ENCODE assay signal across 17 cellular contexts in genomic region chr15:29840054-29840453, GRCh38. TPM values are rescaled to one million over a fixed set of nuclear protein-coding genes. Genes with fewer than 3 reads are reported as not detected.
DNase-seq lines count a peak whose midpoint lies in the region; ATAC-seq and TF ChIP-seq lines count a peak whose summit lies in the region.
"Had no signal": no experiment of that assay in that cellular context is flagged by ENCODE, and none has a peak within 500 bp of the region (broad histone marks: within the 10 kb centered on the region; RNA-seq: fewer than 3 reads in every experiment).

No MANE protein-coding gene starts in this region.

- peaks cover 62% of the 10 kb centered on the region for H3K4me1 ChIP-seq in left ventricle myocardium inferior
- peaks cover 15% of the 10 kb centered on the region for H3K4me1 ChIP-seq in IMR-90 (ENCODE audit: control insufficient read depth, insufficient read depth, low read length)
- peaks cover 0 to 7% of the 10 kb centered on the region in 2 donors for H3K4me1 ChIP-seq in gastrocnemius medialis
- H3K4me1 ChIP-seq: BE2C had no signal

- 0 out of 2 replicates have a peak overlapping the region, but pooled peaks have one; percentile 44 for H2BK120ac ChIP-seq in IMR-90 (ENCODE audit: low read depth, low read length)

- TF ChIP-seq RAD21 in IMR-90 (IDR thresholded peaks at IDR 0.05; ENCODE audit: low read length): no peak

- H3K27me3 ChIP-seq in left ventricle myocardium inferior (ENCODE audit: low read depth) (no peaks in the 10 kb centered on the region), IMR-90 (ENCODE audit: control insufficient read depth, insufficient read depth, low read length) (no peaks in the 10 kb centered on the region), gastrocnemius medialis (no peaks in the 10 kb centered on the region)
- H3K27me3 ChIP-seq: BE2C had no signal

- H3K9ac ChIP-seq in IMR-90 (ENCODE audit: low read depth, low read length): no peak overlapping the region
- H3K9ac ChIP-seq: GM23248 had no signal

- no peak overlapping the region for H4K5ac ChIP-seq in IMR-90 (ENCODE audit: low read depth, low read length)

- ATAC-seq in left ventricle myocardium superior: no peak
- no peak for ATAC-seq in IMR-90 (ENCODE audit: low read depth)
- peak; percentile 59 for ATAC-seq in left lobe of liver
- no peak for ATAC-seq in gastrocnemius medialis
- no peak for ATAC-seq in HG02571 (IDR thresholded peaks at IDR 0.05; ENCODE audit: unreplicated experiment)

- CTCF ChIA-PET in IMR-90 (lab: Yijun Ruan, JAX): no interaction called here

- no CpG with 5 or more reads among the region's 3 CpGs for WGBS in IMR-90 (ENCODE audit: extremely low coverage in 2 of 2, insufficient read length in 1 of 2), 2 experiments

- TF ChIP-seq CTCF in left ventricle myocardium inferior (IDR thresholded peaks at IDR 0.05; ENCODE audit: borderline replicate concordance) (no peak), IMR-90 (conservative IDR thresholded peaks at IDR 0.05; ENCODE audit: low read depth, low read length) (no peak), gastrocnemius medialis (IDR thresholded peaks at IDR 0.05 in 4 of 5, conservative IDR thresholded peaks at IDR 0.05 in 1 of 5) (no peak)

- H3K9me3 ChIP-seq in left ventricle myocardium inferior (replicated peaks): no peaks in the 10 kb centered on the region
- no peaks in the 10 kb centered on the region for H3K9me3 ChIP-seq in IMR-90 (ENCODE audit: control insufficient read depth, insufficient read depth, low read length)
- H3K9me3 ChIP-seq in gastrocnemius medialis: no peaks in the 10 kb centered on the region
- H3K9me3 ChIP-seq: BE2C had no signal

- H2AFZ ChIP-seq in IMR-90 (replicated peaks; ENCODE audit: low read length, poor library complexity): no peak overlapping the region

- no peak overlapping the region for H3K4ac ChIP-seq in IMR-90 (ENCODE audit: low read depth, low read length)

- no peak overlapping the region for H3K14ac ChIP-seq in IMR-90 (replicated peaks; ENCODE audit: low read depth, low read length)

- no peak overlapping the region for H3K23ac ChIP-seq in IMR-90 (ENCODE audit: low read depth, low read length)

- peaks cover 8% of the 10 kb centered on the region for H3K9me1 ChIP-seq in IMR-90 (ENCODE audit: insufficient read depth, low read length)

- H3K56ac ChIP-seq in IMR-90 (ENCODE audit: extremely low read depth, insufficient read depth, low read length): no peak overlapping the region

- POLR2A ChIA-PET in IMR-90 (lab: Charles Lee; ENCODE audit: unreplicated experiment): no interaction called here

- H2AK5ac ChIP-seq in IMR-90 (ENCODE audit: low read depth, low read length): no peak overlapping the region

- H2BK15ac ChIP-seq in IMR-90 (ENCODE audit: low read depth, low read length): no peak overlapping the region

- no peaks in the 10 kb centered on the region for H4K20me1 ChIP-seq in IMR-90 (ENCODE audit: insufficient read depth, low read length)

- TF ChIP-seq POLR2A in IMR-90 (IDR thresholded peaks at IDR 0.05; ENCODE audit: low read depth, low read length) (no peak), gastrocnemius medialis (IDR thresholded peaks at IDR 0.05) (no peak)

- H4K91ac ChIP-seq in IMR-90 (ENCODE audit: insufficient read depth, low read depth, low read length): no peak overlapping the region

- H2BK5ac ChIP-seq in IMR-90 (ENCODE audit: low read depth, low read length, poor library complexity, severe bottlenecking): no peak overlapping the region

- H3K27ac ChIP-seq in left ventricle myocardium inferior (replicated peaks): peak overlapping the region; percentile 84
- no peak overlapping the region for H3K27ac ChIP-seq in IMR-90 (ENCODE audit: insufficient read depth, low read length)
- H3K27ac ChIP-seq in gastrocnemius medialis: no peak overlapping the region
- H3K27ac ChIP-seq: GM23248, HL-60 had no signal

- H2BK20ac ChIP-seq in IMR-90 (ENCODE audit: low read depth, low read length): no peak overlapping the region

- H3K36me3 ChIP-seq in left ventricle myocardium inferior: no peaks in the 10 kb centered on the region
- no peaks in the 10 kb centered on the region for H3K36me3 ChIP-seq in IMR-90 (ENCODE audit: control insufficient read depth, insufficient read depth, low read length)
- no peaks in the 10 kb centered on the region for H3K36me3 ChIP-seq in gastrocnemius medialis
- H3K36me3 ChIP-seq: BE2C had no signal

- H3K18ac ChIP-seq in IMR-90 (ENCODE audit: low read depth, low read length): no peak overlapping the region

- H4K8ac ChIP-seq in IMR-90 (ENCODE audit: low read depth in 2 of 2, low read length in 2 of 2): no peak overlapping the region

- in situ Hi-C loops in IMR-90 (cut with MboI; ENCODE audit: low sequenced_read_pairs): no loop called here
- in situ Hi-C loops in gastrocnemius medialis (cut with MboI; ENCODE audit: low sequenced_read_pairs in 4 of 4): no loop called here

- no peak overlapping the region for H3K4me3 ChIP-seq in left ventricle myocardium inferior
- H3K4me3 ChIP-seq in IMR-90 (ENCODE audit: insufficient read depth, low read depth, low read length): no peak overlapping the region
- H3K4me3 ChIP-seq in gastrocnemius medialis: no peak overlapping the region
- H3K4me3 ChIP-seq: GM23248 had no signal

- intact Hi-C loops in left ventricle myocardium inferior (cut with micrococcal nuclease): no loop called here
- intact Hi-C loops in left ventricle myocardium superior (cut with micrococcal nuclease): no loop called here
- intact Hi-C loops in IMR-90 (cut with micrococcal nuclease): no loop called here
- intact Hi-C loops in gastrocnemius medialis (cut with DNase I; ENCODE audit: low total_unique reads): no loop called here

- dilution Hi-C loops in IMR-90 (cut with HindIII; ENCODE audit: low sequenced_read_pairs, unreplicated experiment): no loop called here

- no peaks in the 10 kb centered on the region for H3K79me1 ChIP-seq in IMR-90 (ENCODE audit: low read depth in 1 of 2, low read length in 2 of 2)

- no peak overlapping the region for H3K4me2 ChIP-seq in IMR-90 (ENCODE audit: low read depth, low read length)

- no peak overlapping the region for H2AK9ac ChIP-seq in IMR-90 (replicated peaks; ENCODE audit: low read depth, low read length, poor library complexity)

- no TSS peak for BruUV-seq in IMR-90 (replicated peaks; lab: Mats Ljungman, UMichigan)

- DNase-seq in left ventricle myocardium inferior (no peak), left ventricle myocardium superior (no peak), IMR-90 (no peak), left lobe of liver (ENCODE audit: low spot score) (no peak), gastrocnemius medialis (no peak)
- DNase-seq: ACHN; BE2C; C1 segment of cervical spinal cord; CD4-positive, CD25-positive, alpha-beta regulatory T cell; CD8-positive, alpha-beta memory T cell; COR-L47; DMS 273 treated with DMSO at 0.1 percent for 48 hours; GM23248; HCEC 1CT had no signal

TF ChIP-seq in IMR-90, 13 proteins besides CTCF, POLR2A, EP300 and RAD21:
- TF ChIP-seq NFE2L2 (IDR thresholded peaks at IDR 0.05; ENCODE audit: low read depth, low read length) (no peak), BHLHE40 (IDR thresholded peaks at IDR 0.05; ENCODE audit: low read depth, low read length) (no peak), FOS (IDR thresholded peaks at IDR 0.05; ENCODE audit: low read depth, low read length) (no peak), MAFK (IDR thresholded peaks at IDR 0.05; ENCODE audit: low read depth, low read length) (no peak), CHD1 (IDR thresholded peaks at IDR 0.05; ENCODE audit: low read depth, low read length) (no peak), MAZ (IDR thresholded peaks at IDR 0.05; ENCODE audit: borderline replicate concordance, low read depth, low read length) (no peak), SMC3 (IDR thresholded peaks at IDR 0.05; ENCODE audit: low read depth, low read length) (no peak), RCOR1 (IDR thresholded peaks at IDR 0.05; ENCODE audit: insufficient replicate concordance, low read length) (no peak), CEBPB (IDR thresholded peaks at IDR 0.05; ENCODE audit: low read depth, low read length) (no peak), MXI1 (IDR thresholded peaks at IDR 0.05; ENCODE audit: borderline replicate concordance, low read depth, low read length) (no peak), RFX5 (IDR thresholded peaks at IDR 0.05; ENCODE audit: low read depth, low read length) (no peak)
- TF ChIP-seq, protein P1, sequence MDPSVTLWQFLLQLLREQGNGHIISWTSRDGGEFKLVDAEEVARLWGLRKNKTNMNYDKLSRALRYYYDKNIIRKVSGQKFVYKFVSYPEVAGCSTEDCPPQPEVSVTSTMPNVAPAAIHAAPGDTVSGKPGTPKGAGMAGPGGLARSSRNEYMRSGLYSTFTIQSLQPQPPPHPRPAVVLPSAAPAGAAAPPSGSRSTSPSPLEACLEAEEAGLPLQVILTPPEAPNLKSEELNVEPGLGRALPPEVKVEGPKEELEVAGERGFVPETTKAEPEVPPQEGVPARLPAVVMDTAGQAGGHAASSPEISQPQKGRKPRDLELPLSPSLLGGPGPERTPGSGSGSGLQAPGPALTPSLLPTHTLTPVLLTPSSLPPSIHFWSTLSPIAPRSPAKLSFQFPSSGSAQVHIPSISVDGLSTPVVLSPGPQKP (IDR thresholded peaks at IDR 0.05; ENCODE audit: borderline replicate concordance, low read depth, low read length): no peak
- TF ChIP-seq, protein P2, sequence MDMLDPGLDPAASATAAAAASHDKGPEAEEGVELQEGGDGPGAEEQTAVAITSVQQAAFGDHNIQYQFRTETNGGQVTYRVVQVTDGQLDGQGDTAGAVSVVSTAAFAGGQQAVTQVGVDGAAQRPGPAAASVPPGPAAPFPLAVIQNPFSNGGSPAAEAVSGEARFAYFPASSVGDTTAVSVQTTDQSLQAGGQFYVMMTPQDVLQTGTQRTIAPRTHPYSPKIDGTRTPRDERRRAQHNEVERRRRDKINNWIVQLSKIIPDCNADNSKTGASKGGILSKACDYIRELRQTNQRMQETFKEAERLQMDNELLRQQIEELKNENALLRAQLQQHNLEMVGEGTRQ (IDR thresholded peaks at IDR 0.05; ENCODE audit: low read depth, low read length): no peak
TF ChIP-seq in IMR-90: peak in this region for 0.

RNA-seq across cellular contexts. Expression of gene TJP1, which starts 17.8 kb away (rescaled TPM):
- total RNA-seq in left ventricle myocardium inferior: 108 TPM
- 123 TPM for total RNA-seq in left ventricle myocardium superior
- 43.4 and 61.7 TPM in 2 replicates for total RNA-seq in IMR-90 (2012; rRNA removed)
- 41.9 and 42.2 TPM in 2 replicates for polyA plus RNA-seq in IMR-90 (2012; rRNA removed)
- polyA plus RNA-seq in IMR-90 (2012; cell fraction: cytosol; rRNA removed): 13.8 and 15.5 TPM in 2 replicates
- polyA plus RNA-seq in IMR-90 (2012; cell fraction: nucleus; rRNA removed; ENCODE audit: low replicate concordance): 15.4 and 56.9 TPM in 2 replicates
- total RNA-seq in left lobe of liver: 24.9 TPM
- 10 to 100 TPM; 33.2 to 47.2 (median 42.9) TPM for total RNA-seq in gastrocnemius medialis
- total RNA-seq: CD4-positive, CD25-positive, alpha-beta regulatory T cell; CD8-positive, alpha-beta memory T cell had no signal
- polyA plus RNA-seq: CD8-positive, alpha-beta memory T cell; IgD-negative memory B cell had no signal
